In the genomic region with DNA sequence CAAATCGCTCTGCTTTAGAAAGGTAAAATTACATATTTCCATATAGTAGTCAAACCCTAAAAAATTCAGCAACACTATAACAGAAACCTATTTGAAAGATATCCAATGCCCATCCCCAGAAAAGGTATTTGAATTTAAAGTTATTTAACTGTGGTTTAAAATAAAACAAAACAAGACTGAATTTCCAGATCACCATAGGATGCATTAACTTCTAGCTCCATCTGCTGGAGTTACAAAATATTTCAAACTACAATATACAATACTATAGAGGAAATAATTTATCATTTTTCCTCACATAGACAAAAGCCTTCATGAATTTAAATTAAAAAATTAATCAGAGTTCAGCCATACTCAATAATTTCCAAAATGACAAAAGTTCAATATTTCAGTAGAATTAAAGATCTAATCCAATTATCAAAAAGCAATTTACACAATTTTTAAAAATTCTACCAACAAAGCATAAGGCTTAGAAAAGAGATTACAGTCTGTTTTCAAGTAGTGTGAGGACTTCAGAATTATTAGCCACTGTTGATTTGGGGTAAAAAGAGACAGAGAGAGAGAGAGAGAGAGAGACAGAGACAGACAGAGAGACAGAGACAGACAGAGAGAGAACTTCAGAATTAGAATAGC, we compare ENCODE assay signal across 10 cellular contexts.
A peak's percentile ranks its signal among the peaks of the same experiment; 100 is the strongest.
DNase-seq lines count a peak whose midpoint lies in the region; ATAC-seq and TF ChIP-seq lines count a peak whose summit lies in the region.
"Had no signal": no experiment of that assay in that cellular context is flagged by ENCODE, and none has a peak within 500 bp of the region (broad histone marks: within the 10 kb centered on the region; RNA-seq: fewer than 3 reads in every experiment).

No MANE protein-coding gene starts in this region.

- no peak overlapping the region for H3K4me3 ChIP-seq in astrocyte of the spinal cord (ENCODE audit: low read depth, low read length)

- DNase-seq in DMS53 treated with DMSO at 0.1 percent for 48 hours (lab: John Stamatoyannopoulos, UW; ENCODE audit: unreplicated experiment) (peak; percentile 14), Kasumi-1 (lab: John Stamatoyannopoulos, UW) (peak; percentile 38 to 70), astrocyte of the spinal cord (ENCODE audit: low read depth, low spot score) (peak; percentile 30), lung microvascular endothelial cell (ENCODE audit: low read depth in 2 of 2) (peak; percentile 25 to 55), substantia nigra (lab: John Stamatoyannopoulos, UW) (no peak), A172 (ENCODE audit: low spot score) (no peak), NCI-H526 treated with DMSO at 0.1 percent for 48 hours (lab: John Stamatoyannopoulos, UW) (no peak)
- DNase-seq: activated CD8-positive, alpha-beta memory T cell treated with anti-CD3 and anti-CD28 coated beads, Interleukin-2, amount 10 ng/mL, durations not matched to agents 7 days and 5 days had no signal

- H3K27ac ChIP-seq in substantia nigra (ENCODE audit: low read depth, low read length, poor library complexity, severe bottlenecking), result no peak overlapping the region
- H3K27ac ChIP-seq: neutrophil had no signal

- ATAC-seq in HG03354 (IDR thresholded peaks at IDR 0.05; ENCODE audit: poor library complexity, severe bottlenecking, unreplicated experiment), result no peak
- ATAC-seq: activated CD8-positive, alpha-beta memory T cell treated with anti-CD3 and anti-CD28 coated beads, Interleukin-2, amount 10 ng/mL, durations not matched to agents 7 days and 5 days had no signal

- TF ChIP-seq CTCF in astrocyte of the spinal cord (IDR thresholded peaks at IDR 0.05; ENCODE audit: low read depth, low read length), result peak; percentile 31

- in situ Hi-C loops in astrocyte of the spinal cord (cut with HindIII; ENCODE audit: low sequenced_read_pairs), result no loop called here

Comparison
In these comparisons a context has a peak if more than half of its experiments do, and no peak if none do; other contexts are left out.
1. DNase-seq: peak in DMS53 treated with DMSO at 0.1 percent for 48 hours (single experiment), Kasumi-1 (2 of 2), astrocyte of the spinal cord (single experiment) and lung microvascular endothelial cell (2 of 2); none in substantia nigra (0 of 49), A172 (single experiment) and NCI-H526 treated with DMSO at 0.1 percent for 48 hours (single experiment).